14 cellular contexts compared by ENCODE assay signal in the genomic region with DNA sequence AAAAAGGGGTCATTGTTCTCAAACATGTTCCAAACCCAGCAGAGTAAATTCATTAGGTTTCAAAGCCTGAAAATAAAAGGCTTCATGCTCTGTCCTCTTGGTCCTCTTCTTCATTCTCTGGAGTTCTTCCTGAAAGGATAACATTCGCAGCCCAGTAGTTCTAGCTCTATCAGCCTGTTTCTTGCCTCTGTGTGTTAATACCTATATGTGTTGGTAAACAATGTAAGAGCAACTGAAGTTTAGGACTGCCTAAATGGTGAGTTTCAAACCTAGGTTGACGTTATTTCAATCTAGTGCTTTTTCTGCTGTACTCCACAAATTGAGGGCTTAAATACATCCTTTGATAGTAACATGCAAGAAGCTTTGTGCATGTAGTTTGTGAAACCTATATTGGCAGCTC. TPM values are rescaled to one million over a fixed set of nuclear protein-coding genes. Genes with fewer than 3 reads are reported as not detected.
DNase-seq lines count a peak whose midpoint lies in the region; ATAC-seq and TF ChIP-seq lines count a peak whose summit lies in the region.
"Had no signal": no experiment of that assay in that cellular context is flagged by ENCODE, and none has a peak within 500 bp of the region (broad histone marks: within the 10 kb centered on the region; RNA-seq: fewer than 3 reads in every experiment).

No MANE protein-coding gene starts in this region.

- no peaks in the 10 kb centered on the region for H3K27me3 Mint-ChIP-seq in CD4-positive, alpha-beta T cell
- no peaks in the 10 kb centered on the region for H3K27me3 Mint-ChIP-seq in effector memory CD8-positive, alpha-beta T cell

- peak overlapping the region; percentile 18 for H3K4me2 ChIP-seq in osteoblast (ENCODE audit: insufficient read depth, low read length)

- peaks cover 75% of the 10 kb centered on the region for H3K4me1 Mint-ChIP-seq in CD4-positive, alpha-beta T cell (ENCODE audit: low read depth)
- peaks cover 34 to 50% of the 10 kb centered on the region in 2 donors for H3K4me1 Mint-ChIP-seq in effector memory CD8-positive, alpha-beta T cell (ENCODE audit: low read depth in 2 of 2)

- H3K4me1 ChIP-seq in osteoblast (ENCODE audit: insufficient read depth, low read length) = peaks cover 22% of the 10 kb centered on the region

- peak overlapping the region; percentile 5 for H3K4me3 Mint-ChIP-seq in CD4-positive, alpha-beta T cell
- peak overlapping the region in 1 of 2 donors; percentile 39 for H3K4me3 Mint-ChIP-seq in effector memory CD8-positive, alpha-beta T cell

- peaks cover 27% of the 10 kb centered on the region for H4K20me1 ChIP-seq in osteoblast (ENCODE audit: insufficient read depth, low read length)

- H3K36me3 Mint-ChIP-seq in CD4-positive, alpha-beta T cell (ENCODE audit: low read depth) = peaks cover 80% of the 10 kb centered on the region
- H3K36me3 Mint-ChIP-seq in effector memory CD8-positive, alpha-beta T cell (ENCODE audit: insufficient read depth) = peaks cover 33% of the 10 kb centered on the region

- no peak for DNase-seq in CD4-positive, alpha-beta T cell
- DNase-seq in SK-MEL-5 (ENCODE audit: low read depth, low spot score) = peak; percentile 23
- DNase-seq in effector memory CD8-positive, alpha-beta T cell = no peak
- DNase-seq in osteoblast (ENCODE audit: insufficient read length, low spot score, missing footprints) = no peak
- no peak for DNase-seq in GM13976 (ENCODE audit: low spot score)
- no peak for DNase-seq in DMS153 (lab: John Stamatoyannopoulos, UW)
- DNase-seq in activated effector memory CD4-positive, alpha-beta T cell treated with anti-CD3 and anti-CD28 coated beads, Interleukin-2, amount 50 U/mL, for 16 hours = no peak
- no peak for DNase-seq in HuH-7 (ENCODE audit: low spot score)
- DNase-seq: effector CD4-positive, alpha-beta T cell; head of caudate nucleus; NCI-H345; stimulated activated CD4-positive, alpha-beta T cell treated with anti-CD3 and anti-CD28 coated beads, Interleukin-2, amount 100 ng/mL, for 24 hours; T1000 had no signal

- H3K27me3 ChIP-seq in CD4-positive, alpha-beta T cell (ENCODE audit: control insufficient read depth, insufficient read depth, low read length) = no peaks in the 10 kb centered on the region
- no peaks in the 10 kb centered on the region for H3K27me3 ChIP-seq in osteoblast (ENCODE audit: insufficient read depth, low read length)

- CTCF ChIA-PET in CD4-positive, alpha-beta T cell (lab: Charles Lee) = no interaction called here

- H3K9me3 Mint-ChIP-seq in CD4-positive, alpha-beta T cell = no peaks in the 10 kb centered on the region
- H3K9me3 Mint-ChIP-seq in effector memory CD8-positive, alpha-beta T cell = no peaks in the 10 kb centered on the region

- in situ Hi-C loops in SK-MEL-5 (cut with HindIII; ENCODE audit: low pct_unique_long_range_greater_than_20kb, low sequenced_read_pairs) (no loop called here), GM13976 (cut with MboI; ENCODE audit: low sequenced_read_pairs, unreplicated experiment) (no loop called here)

- H3K27ac Mint-ChIP-seq in CD4-positive, alpha-beta T cell = no peak overlapping the region
- peak overlapping the region; percentile 56 to 59 for H3K27ac Mint-ChIP-seq in effector memory CD8-positive, alpha-beta T cell

- peaks cover 14% of the 10 kb centered on the region for H3K36me3 ChIP-seq in osteoblast (ENCODE audit: insufficient read depth, low read length)

- no peak overlapping the region for H3K4me3 ChIP-seq in osteoblast (ENCODE audit: insufficient read depth, low read length)
- H3K4me3 ChIP-seq: lung had no signal

- no peaks in the 10 kb centered on the region for H3K9me3 ChIP-seq in CD4-positive, alpha-beta T cell (ENCODE audit: control insufficient read depth, low read length)
- H3K9me3 ChIP-seq in osteoblast (ENCODE audit: low read depth, low read length) = no peaks in the 10 kb centered on the region

- no peak for ATAC-seq in CD4-positive, alpha-beta T cell (ENCODE audit: poor library complexity)
- ATAC-seq in effector memory CD8-positive, alpha-beta T cell (replicated peaks) = no peak

- peak overlapping the region; percentile 14 for H2AFZ ChIP-seq in osteoblast (ENCODE audit: low read length)

- intact Hi-C loops in CD4-positive, alpha-beta T cell (cut with DNase I, micrococcal nuclease) = loop anchor here in 1 of 2 experiments (10.0 kb wide), 1 partner anchor 1768 kb away; a partner anchor contains a TSS

- POLR2A ChIA-PET in CD4-positive, alpha-beta T cell (lab: Charles Lee) = no interaction called here

- TF ChIP-seq CTCF in CD4-positive, alpha-beta T cell (IDR thresholded peaks at IDR 0.05) = no peak
- TF ChIP-seq CTCF in osteoblast (IDR thresholded peaks at IDR 0.05; ENCODE audit: extremely low read depth, low read depth, low read length) (no peak), GM13976 (IDR thresholded peaks at IDR 0.05; ENCODE audit: borderline replicate concordance, control extremely low read depth, extremely low read depth, insufficient read depth, missing control alignments) (no peak)

- H3K27ac ChIP-seq in CD4-positive, alpha-beta T cell (ENCODE audit: low read depth, low read length) = no peak overlapping the region
- no peak overlapping the region for H3K27ac ChIP-seq in osteoblast (ENCODE audit: low read depth, low read length)

- peaks cover 63% of the 10 kb centered on the region for H3K79me2 ChIP-seq in osteoblast (ENCODE audit: insufficient read depth, low read length)

RNA-seq across cellular contexts. Expression of a gene that starts 9.4 kb away (rescaled TPM):
- 10 to 100 TPM; 14.9 to 19.6 TPM for total RNA-seq in CD4-positive, alpha-beta T cell
- 68.7 and 69.2 TPM in 2 replicates for total RNA-seq in SK-MEL-5 (2014; rRNA removed; shearing (Covaris generic))
- 49.7 and 59.6 TPM in 2 replicates for polyA plus RNA-seq in SK-MEL-5 (2015; cell fraction: cytosol; rRNA removed)
- 42.4 and 53.5 TPM in 2 replicates for polyA plus RNA-seq in SK-MEL-5 (2015; cell fraction: nucleus; rRNA removed)
- total RNA-seq in osteoblast = 40.7 and 41.6 TPM in 2 replicates

RNA-seq across cellular contexts. Expression of a gene that starts 9.7 kb away (rescaled TPM):
- total RNA-seq in CD4-positive, alpha-beta T cell = 1 to 10 TPM; 5.7 to 8.1 TPM
- 4.9 and 8.7 TPM in 2 replicates for total RNA-seq in SK-MEL-5 (2014; rRNA removed; shearing (Covaris generic))
- 1.3 and 1.7 TPM in 2 replicates for polyA plus RNA-seq in SK-MEL-5 (2015; cell fraction: cytosol; rRNA removed)
- polyA plus RNA-seq in SK-MEL-5 (2015; cell fraction: nucleus; rRNA removed) = 2.6 and 4.7 TPM in 2 replicates
- 3.8 and 4.3 TPM in 2 replicates for total RNA-seq in osteoblast
